In genomic region chr12:114226241-114226928, GRCh38 we compare ENCODE assay signal across 1 cellular context.
TF ChIP-seq lines count a peak whose summit lies in the region.

No MANE protein-coding gene starts in this region.

TF ChIP-seq in H1, 55 proteins besides CTCF, POLR2A, EP300 and RAD21:
- no peak for TF ChIP-seq KDM4A (IDR thresholded peaks at IDR 0.05; ENCODE audit: low read depth, low read length, severe bottlenecking)
- no peak for TF ChIP-seq EGR1 (IDR thresholded peaks at IDR 0.05; ENCODE audit: borderline replicate concordance, low read depth, low read length)
- no peak for TF ChIP-seq ATF2 (IDR thresholded peaks at IDR 0.05; ENCODE audit: low read length)
- no peak for TF ChIP-seq BACH1 (IDR thresholded peaks at IDR 0.05; ENCODE audit: low read length)
- no peak for TF ChIP-seq SP2 (IDR thresholded peaks at IDR 0.05; ENCODE audit: low read length)
- no peak for TF ChIP-seq SIN3A (conservative IDR thresholded peaks at IDR 0.05 in 1 of 2, IDR thresholded peaks at IDR 0.05 in 1 of 2; ENCODE audit: low read depth in 1 of 2, low read length in 2 of 2)
- TF ChIP-seq BRCA1 (IDR thresholded peaks at IDR 0.05; ENCODE audit: low read depth, low read length): no peak
- TF ChIP-seq KDM5A (IDR thresholded peaks at IDR 0.05; ENCODE audit: low read length): no peak
- TF ChIP-seq FOSL1 (IDR thresholded peaks at IDR 0.05; ENCODE audit: insufficient read depth, low read depth, low read length): no peak
- no peak for TF ChIP-seq MAFK (IDR thresholded peaks at IDR 0.05; ENCODE audit: low read depth, low read length)
- TF ChIP-seq HDAC6 (IDR thresholded peaks at IDR 0.05; ENCODE audit: low read depth, low read length): no peak
- TF ChIP-seq E2F6 (IDR thresholded peaks at IDR 0.05): no peak
- TF ChIP-seq GABPA (IDR thresholded peaks at IDR 0.05; ENCODE audit: borderline replicate concordance, insufficient read depth, low read length): no peak
- TF ChIP-seq BCL11A (IDR thresholded peaks at IDR 0.05; ENCODE audit: low read depth in 2 of 2, low read length in 2 of 2): no peak
- TF ChIP-seq TAF1 (IDR thresholded peaks at IDR 0.05; ENCODE audit: low read depth, low read length): no peak
- no peak for TF ChIP-seq KDM1A (IDR thresholded peaks at IDR 0.05; ENCODE audit: borderline replicate concordance, low read length)
